ENCODE assay signal across 25 cellular contexts in genomic region chr6:127182501-127182900, GRCh38.
DNase-seq lines count a peak whose midpoint lies in the region; ATAC-seq and TF ChIP-seq lines count a peak whose summit lies in the region.
"Had no signal": no experiment of that assay in that cellular context is flagged by ENCODE, and none has a peak within 500 bp of the region (broad histone marks: within the 10 kb centered on the region; RNA-seq: fewer than 3 reads in every experiment).

No MANE protein-coding gene starts in this region.

- H3K27me3 ChIP-seq in ACC112 (ENCODE audit: insufficient read depth, low read length) (no peaks in the 10 kb centered on the region), adipocyte (replicated peaks; ENCODE audit: control insufficient read depth, insufficient read depth, low read length) (no peaks in the 10 kb centered on the region), upper lobe of left lung (no peaks in the 10 kb centered on the region)
- H3K27me3 ChIP-seq: esophagus squamous epithelium, uterus had no signal

- H3K27ac ChIP-seq in ACC112 (ENCODE audit: low read depth, low read length) (peak overlapping the region; percentile 10; the same call in 1 of the 2 replicates), upper lobe of left lung (no peak overlapping the region)
- H3K27ac ChIP-seq: A549, esophagus squamous epithelium, KMS-11, PC-9, uterus had no signal

- no peak overlapping the region for H3K4me3 ChIP-seq in ACC112 (ENCODE audit: low read depth, low read length)
- H3K4me3 ChIP-seq in adipocyte (ENCODE audit: low read length): peak overlapping the region; percentile 9
- H3K4me3 ChIP-seq in fibroblast of the aortic adventitia (ENCODE audit: low read depth, low read length): no peak overlapping the region
- no peak overlapping the region for H3K4me3 ChIP-seq in upper lobe of left lung
- H3K4me3 ChIP-seq: A549, esophagus squamous epithelium, lung, PC-9, uterus had no signal

- no peak for ATAC-seq in HG02678 (IDR thresholded peaks at IDR 0.05; ENCODE audit: unreplicated experiment)
- no peak for ATAC-seq in upper lobe of left lung (ENCODE audit: low FRiP score in 2 of 2)
- ATAC-seq: A549 had no signal

- WGBS in upper lobe of left lung, 2 donors: 60 to 71% methylated on average over 1 of the region's 1 CpG

- TF ChIP-seq POLR2A in upper lobe of left lung (IDR thresholded peaks at IDR 0.05): no peak

- TF ChIP-seq CTCF in fibroblast of the aortic adventitia (IDR thresholded peaks at IDR 0.05; ENCODE audit: insufficient read depth, low read length): no peak
- no peak for TF ChIP-seq CTCF in upper lobe of left lung (IDR thresholded peaks at IDR 0.05)

- no peaks in the 10 kb centered on the region for H3K79me2 ChIP-seq in ACC112 (ENCODE audit: control insufficient read depth, insufficient read depth, low read length, unreplicated experiment)

- DNase-seq in GM04504 (ENCODE audit: low read depth) (peak; percentile 51), adipocyte (ENCODE audit: low read depth) (peak; percentile 90), fibroblast of the aortic adventitia (ENCODE audit: low read depth) (peak; percentile 62), ACHN (no peak), upper lobe of left lung (no peak), NCI-H1436 treated with DMSO at 0.1 percent for 48 hours (lab: John Stamatoyannopoulos, UW) (no peak)
- DNase-seq: activated CD4-positive, alpha-beta memory T cell treated with anti-CD3 and anti-CD28 coated beads for 36 hours; cerebellar nuclear complex; effector memory CD4-positive, alpha-beta T cell; esophagus squamous epithelium; H9; islet precursor cell; NCI-H1092 treated with DMSO at 0.1 percent for 48 hours; NCI-H2029 treated with DMSO at 0.1 percent for 48 hours; NCI-H446; nucleus accumbens; PC-9; stimulated activated CD8-positive, alpha-beta memory T cell treated with anti-CD3 and anti-CD28 coated beads, Interleukin-4, amount 100 ng/mL, for 48 hours; T-helper 2 cell; uterus had no signal

- TF ChIP-seq EP300 in upper lobe of left lung (IDR thresholded peaks at IDR 0.05): no peak

- no peak overlapping the region for H2AFZ ChIP-seq in ACC112 (ENCODE audit: low read length, unreplicated experiment)
- H2AFZ ChIP-seq: PC-9 had no signal

- peaks cover 18% of the 10 kb centered on the region for H3K4me1 ChIP-seq in ACC112 (ENCODE audit: control insufficient read depth, insufficient read depth, low read length, unreplicated experiment)
- peaks cover 36% of the 10 kb centered on the region for H3K4me1 ChIP-seq in adipocyte (ENCODE audit: control insufficient read depth, insufficient read depth, low read length)
- no peaks in the 10 kb centered on the region for H3K4me1 ChIP-seq in upper lobe of left lung
- H3K4me1 ChIP-seq: esophagus squamous epithelium, uterus had no signal

- H3K9ac ChIP-seq in adipocyte (ENCODE audit: low read length): no peak overlapping the region
- H3K9ac ChIP-seq: KMS-11 had no signal

- H3K9me3 ChIP-seq in adipocyte (ENCODE audit: control insufficient read depth, low read length): no peaks in the 10 kb centered on the region
- no peaks in the 10 kb centered on the region for H3K9me3 ChIP-seq in upper lobe of left lung
- H3K9me3 ChIP-seq: esophagus squamous epithelium, uterus had no signal

- no peaks in the 10 kb centered on the region for H3K36me3 ChIP-seq in ACC112 (ENCODE audit: insufficient read depth, low read length)
- no peaks in the 10 kb centered on the region for H3K36me3 ChIP-seq in adipocyte (ENCODE audit: control insufficient read depth, insufficient read depth, low read length, severe bottlenecking)
- no peaks in the 10 kb centered on the region for H3K36me3 ChIP-seq in upper lobe of left lung
- H3K36me3 ChIP-seq: esophagus squamous epithelium, uterus had no signal

- in situ Hi-C loops in ACHN (cut with HindIII; ENCODE audit: low pct_ligation_motif_present, low pct_unique_long_range_greater_than_20kb, low sequenced_read_pairs): no loop called here

Comparison
In these comparisons a context has a peak if more than half of its experiments do, and no peak if none do; other contexts are left out.
1. DNase-seq: peak in GM04504 (single experiment), adipocyte (single experiment) and fibroblast of the aortic adventitia (single experiment); none in ACHN (single experiment), upper lobe of left lung (0 of 2) and NCI-H1436 treated with DMSO at 0.1 percent for 48 hours (single experiment).